Comparison of ENCODE assay signal across 31 cellular contexts in genomic region chr22:18994056-18994455, GRCh38. TPM values are rescaled to one million over a fixed set of nuclear protein-coding genes. Genes with fewer than 3 reads are reported as not detected.
"Had no signal": no experiment of that assay in that cellular context is flagged by ENCODE, and none has a peak within 500 bp of the region (broad histone marks: within the 10 kb centered on the region; RNA-seq: fewer than 3 reads in every experiment).

No MANE protein-coding gene starts in this region.

- H3K9me3 Mint-ChIP-seq: memory B cell; mesothelial cell of epicardium; natural killer cell treated with Interleukin-12 subunit alpha and Interleukin-12 subunit beta and Interleukin-15 and Interleukin-18, amount 100 ng/mL, for 72 hours; neural crest cell; stimulated activated naive B cell treated with anti-CD40 and anti-IgM and Interleukin-4, amounts not matched to agents 10 μg/mL and 1 μg/mL and 100 μg/mL, for 72 hours; stimulated activated naive CD8-positive, alpha-beta T cell treated with anti-CD3 and anti-CD28 coated beads, Interleukin-15, Interleukin-2, amounts not matched to agents 100 ng/mL and 50 ng/mL, for 24 hours had no signal

- H3K4me1 Mint-ChIP-seq: memory B cell; mesothelial cell of epicardium; naive B cell; stimulated activated naive B cell treated with anti-CD40 and anti-IgM and Interleukin-4, amounts not matched to agents 10 μg/mL and 1 μg/mL and 100 μg/mL, for 72 hours had no signal

- H3K9me3 ChIP-seq: colonic mucosa, esophagus squamous epithelium, left ventricle myocardium inferior, mucosa of descending colon, psoas muscle, spleen, thoracic aorta, tibial nerve, vagina had no signal

- H3K36me3 Mint-ChIP-seq: memory B cell; mesothelial cell of epicardium; naive B cell; natural killer cell treated with Interleukin-12 subunit alpha and Interleukin-12 subunit beta and Interleukin-15 and Interleukin-18, amount 100 ng/mL, for 72 hours; stimulated activated naive B cell treated with anti-CD40 and anti-IgM and Interleukin-4, amounts not matched to agents 10 μg/mL and 1 μg/mL and 100 μg/mL, for 72 hours had no signal

- H3K4me3 ChIP-seq: colonic mucosa, esophagus squamous epithelium, heart right ventricle, left ventricle myocardium inferior, lung, mucosa of descending colon, psoas muscle, skin epidermis, spleen, thoracic aorta, tibial nerve, vagina had no signal

- H3K4me3 Mint-ChIP-seq: memory B cell; mesothelial cell of epicardium; naive B cell; natural killer cell treated with Interleukin-12 subunit alpha and Interleukin-12 subunit beta and Interleukin-15 and Interleukin-18, amount 100 ng/mL, for 72 hours; neural crest cell; stimulated activated naive B cell treated with anti-CD40 and anti-IgM and Interleukin-4, amounts not matched to agents 10 μg/mL and 1 μg/mL and 100 μg/mL, for 72 hours; stimulated activated naive CD8-positive, alpha-beta T cell treated with anti-CD3 and anti-CD28 coated beads, Interleukin-15, Interleukin-2, amounts not matched to agents 100 ng/mL and 50 ng/mL, for 24 hours had no signal

- H3K36me3 ChIP-seq: colonic mucosa, esophagus squamous epithelium, heart right ventricle, left ventricle myocardium inferior, spleen, thoracic aorta, tibial nerve, vagina had no signal

- H3K4me1 ChIP-seq: colonic mucosa, esophagus squamous epithelium, heart right ventricle, left ventricle myocardium inferior, psoas muscle, spleen, tibial nerve, vagina had no signal

- H3K27me3 ChIP-seq: colonic mucosa, vagina had no signal

- H3K27ac Mint-ChIP-seq: memory B cell; mesothelial cell of epicardium; naive B cell; natural killer cell treated with Interleukin-12 subunit alpha and Interleukin-12 subunit beta and Interleukin-15 and Interleukin-18, amount 100 ng/mL, for 72 hours; stimulated activated naive B cell treated with anti-CD40 and anti-IgM and Interleukin-4, amounts not matched to agents 10 μg/mL and 1 μg/mL and 100 μg/mL, for 72 hours; stimulated activated naive CD8-positive, alpha-beta T cell treated with anti-CD3 and anti-CD28 coated beads, Interleukin-15, Interleukin-2, amounts not matched to agents 100 ng/mL and 50 ng/mL, for 24 hours had no signal

- H3K27ac ChIP-seq: colonic mucosa, esophagus squamous epithelium, heart right ventricle, left ventricle myocardium inferior, psoas muscle, skin epidermis, spleen, thoracic aorta, tibial nerve, vagina had no signal

- DNase-seq: colonic mucosa; dermis blood vessel endothelial cell; effector memory CD4-positive, alpha-beta T cell; erythroblast; esophagus squamous epithelium; foreskin melanocyte; glutamatergic neuron; heart right ventricle; hippocampal formation; left cardiac atrium; left ventricle myocardium inferior; mucosa of descending colon; naive B cell; nucleus accumbens; psoas muscle; right cardiac atrium; spleen; stimulated activated CD4-positive, alpha-beta T cell treated with anti-CD3 and anti-CD28 coated beads, Interleukin-4, amount 100 ng/mL, for 4 hours; stimulated activated naive B cell treated with anti-CD40 and anti-IgM and Interleukin-4, amounts not matched to agents 10 μg/mL and 1 μg/mL and 100 μg/mL, for 72 hours had no signal

- ATAC-seq: left cardiac atrium; natural killer cell treated with Interleukin-12 subunit alpha and Interleukin-12 subunit beta and Interleukin-15 and Interleukin-18, amount 100 ng/mL, for 72 hours; psoas muscle; stimulated activated naive B cell treated with anti-CD40 and anti-IgM and Interleukin-4, amounts not matched to agents 10 μg/mL and 1 μg/mL and 100 μg/mL, for 72 hours had no signal

- FAIRE-seq: endothelial cell of umbilical vein, islet of Langerhans had no signal

RNA-seq across cellular contexts. Expression of gene PRODH, which starts 58.0 kb away (rescaled TPM):
- total RNA-seq: endothelial cell of umbilical vein; natural killer cell treated with Interleukin-12 subunit alpha and Interleukin-12 subunit beta and Interleukin-15 and Interleukin-18, amount 100 ng/mL, for 72 hours had no signal
- polyA plus RNA-seq: endothelial cell of umbilical vein had no signal
